ENCODE assay signal across 2 cellular contexts in genomic region chr3:167375478-167375877, GRCh38.
TF ChIP-seq lines count a peak whose summit lies in the region.

No MANE protein-coding gene starts in this region.

TF ChIP-seq in HepG2, 621 proteins besides CTCF, POLR2A, EP300 and RAD21:
- TF ChIP-seq YEATS4 (CRISPR knock-in tag; IDR thresholded peaks at IDR 0.05; ENCODE audit: borderline replicate concordance) (no peak), CEBPB (IDR thresholded peaks at IDR 0.05; ENCODE audit: borderline replicate concordance, low read depth, low read length) (peak; percentile 29; the same call in 1 of the 2 replicates)

TF ChIP-seq in K562, 482 proteins besides CTCF, POLR2A, EP300 and RAD21:
- TF ChIP-seq CEBPB (tag; IDR thresholded peaks at IDR 0.05) (peak; percentile 57; the same call in 1 of the 2 replicates), NFIX (CRISPR knock-in tag; IDR thresholded peaks at IDR 0.05; ENCODE audit: low read depth) (no peak), CEBPG (CRISPR knock-in tag; IDR thresholded peaks at IDR 0.05) (no peak), CEBPG (tag; conservative IDR thresholded peaks at IDR 0.05 in 1 of 2, IDR thresholded peaks at IDR 0.05 in 1 of 2) (peak in 1 of 2 experiments; percentile 69; a peak in 2 of 4 replicates)
